In genomic region chr9:68685770-68686169, GRCh38 we compare ENCODE assay signal across 8 cellular contexts. TPM values are rescaled to one million over a fixed set of nuclear protein-coding genes. Genes with fewer than 3 reads are reported as not detected.
DNase-seq lines count a peak whose midpoint lies in the region; ATAC-seq and TF ChIP-seq lines count a peak whose summit lies in the region.

No MANE protein-coding gene starts in this region.

- H3K27ac ChIP-seq in HCT116 (ENCODE audit: low read depth, low read length) (no peak overlapping the region), endodermal cell (ENCODE audit: low read depth, low read length) (no peak overlapping the region), RWPE1 (no peak overlapping the region), neuronal stem cell (replicated peaks; ENCODE audit: low read length) (no peak overlapping the region)

- whole genome bisulfite sequencing in endodermal cell (ENCODE audit: insufficient coverage in 1 of 2, insufficient read length in 1 of 2), 2 experiments = 57 to 79% methylated on average over 2 to 3 of the region's 3 CpGs
- no CpG with 5 or more reads among the region's 3 CpGs for WGBS in neuronal stem cell (ENCODE audit: extremely low coverage in 2 of 2, insufficient read length in 2 of 2, insufficient replicate concordance in 1 of 2), 2 donors

- H3K36me3 ChIP-seq in HCT116 (ENCODE audit: control insufficient read depth in 1 of 2, insufficient read depth in 2 of 2, low read length in 2 of 2) (no peaks in the 10 kb centered on the region), endodermal cell (ENCODE audit: control insufficient read depth, insufficient read depth, low read length) (no peaks in the 10 kb centered on the region), neuronal stem cell (replicated peaks in 1 of 2; ENCODE audit: control insufficient read depth in 2 of 2, insufficient read depth in 2 of 2, low read length in 2 of 2) (no peaks in the 10 kb centered on the region)

- peaks cover 8% of the 10 kb centered on the region for H3K4me1 Mint-ChIP-seq in endodermal cell

- peaks cover 43% of the 10 kb centered on the region for H3K27me3 ChIP-seq in HCT116 (ENCODE audit: insufficient read depth, low read length)
- peaks cover 94% of the 10 kb centered on the region for H3K27me3 ChIP-seq in endodermal cell (ENCODE audit: control insufficient read depth, insufficient read depth, low read length, poor library complexity, severe bottlenecking)
- no peaks in the 10 kb centered on the region for H3K27me3 ChIP-seq in neuronal stem cell (ENCODE audit: control insufficient read depth in 3 of 3, insufficient read depth in 3 of 3, low read depth in 1 of 3, low read length in 3 of 3)

- no peak overlapping the region for H3K4ac ChIP-seq in neuronal stem cell (ENCODE audit: low read length)

- peaks cover 68% of the 10 kb centered on the region for H3K27me3 Mint-ChIP-seq in endodermal cell (ENCODE audit: insufficient read depth)

- no peaks in the 10 kb centered on the region for H3K79me1 ChIP-seq in neuronal stem cell (ENCODE audit: low read depth, low read length)

- peak; percentile 34 for DNase-seq in stimulated activated CD4-positive, alpha-beta T cell treated with anti-CD3 and anti-CD28 coated beads, Interleukin-1b, Interleukin-23, amount 100 ng/mL, for 48 hours
- no peak for DNase-seq in stimulated activated CD4-positive, alpha-beta T cell treated with anti-CD3 and anti-CD28 coated beads, Interleukin-4, amount 100 ng/mL, for 1 hour
- peak; percentile 37 for DNase-seq in HCT116 (ENCODE audit: low read depth, low spot score)
- peak; percentile 50 for DNase-seq in NCI-H146 (lab: John Stamatoyannopoulos, UW)
- DNase-seq in endodermal cell = peak; percentile 77
- DNase-seq in RWPE1 (ENCODE audit: low spot score) = no peak
- DNase-seq in retina = no peak
- DNase-seq in neuronal stem cell (ENCODE audit: low spot score) = no peak

- intact Hi-C loops in HCT116 (cut with micrococcal nuclease) = loop anchor here (5.0 kb wide), 1 partner anchor 103 kb away; no protein-coding TSS in a partner anchor

- H3K27ac Mint-ChIP-seq in endodermal cell = no peak overlapping the region

- no peak overlapping the region for H2AK5ac ChIP-seq in neuronal stem cell (ENCODE audit: low read depth, low read length)

- H3K4me2 ChIP-seq in HCT116 (ENCODE audit: low read length) (no peak overlapping the region), neuronal stem cell (ENCODE audit: insufficient read depth, low read length, poor library complexity, severe bottlenecking) (no peak overlapping the region)

- H3K79me2 ChIP-seq in HCT116 (ENCODE audit: insufficient read depth, low read length) = no peaks in the 10 kb centered on the region

- peaks cover 5% of the 10 kb centered on the region in 2 experiments; a peak in 2 of 4 replicates for H3K4me1 ChIP-seq in HCT116 (ENCODE audit: control insufficient read depth in 1 of 2, insufficient read depth in 2 of 2, low read length in 2 of 2)
- peaks cover 6% of the 10 kb centered on the region for H3K4me1 ChIP-seq in endodermal cell (ENCODE audit: control insufficient read depth, insufficient read depth, low read length)
- peaks cover 3 to 22% of the 10 kb centered on the region in 2 donors for H3K4me1 ChIP-seq in neuronal stem cell (ENCODE audit: control insufficient read depth in 2 of 2, insufficient read depth in 1 of 2, low read depth in 1 of 2, low read length in 2 of 2)

- no peaks in the 10 kb centered on the region for H3K36me3 Mint-ChIP-seq in endodermal cell (ENCODE audit: low read depth)

- TF ChIP-seq RAD21 in HCT116 (IDR thresholded peaks at IDR 0.05; ENCODE audit: low read depth) = peak; percentile 42

- no peak overlapping the region for H4K91ac ChIP-seq in neuronal stem cell (ENCODE audit: low read depth, low read length, poor library complexity)

- no peak overlapping the region for H2BK12ac ChIP-seq in neuronal stem cell (ENCODE audit: low read length)

- peak; percentile 99 for ATAC-seq in HCT116

- no peak for TF ChIP-seq POLR2A in HCT116 (IDR thresholded peaks at IDR 0.05; ENCODE audit: borderline replicate concordance, extremely low read depth, insufficient read depth, insufficient read length)

- H2BK5ac ChIP-seq in neuronal stem cell (ENCODE audit: low read length) = no peak overlapping the region

- no peak overlapping the region for H3K14ac ChIP-seq in neuronal stem cell (ENCODE audit: low read length)

- H3K4me3 Mint-ChIP-seq in endodermal cell = no peak overlapping the region

- no peak overlapping the region for H3K18ac ChIP-seq in neuronal stem cell (ENCODE audit: low read length)

- no peak overlapping the region for H4K8ac ChIP-seq in neuronal stem cell (ENCODE audit: low read depth, low read length)

- peak; percentile 53 to 69 (median 64); a peak in 5 of 6 replicates for TF ChIP-seq CTCF in HCT116 (IDR thresholded peaks at IDR 0.05 in 2 of 3, conservative IDR thresholded peaks at IDR 0.05 in 1 of 3; ENCODE audit: borderline replicate concordance in 1 of 3, insufficient read depth in 1 of 3, low read depth in 2 of 3, low read length in 2 of 3)
- peak; percentile 78 for TF ChIP-seq CTCF in endodermal cell (conservative IDR thresholded peaks at IDR 0.05)
- no peak for TF ChIP-seq CTCF in RWPE1 (conservative IDR thresholded peaks at IDR 0.05; ENCODE audit: low read depth)

- H3K9me3 ChIP-seq in HCT116 (ENCODE audit: control insufficient read depth in 1 of 2, insufficient read depth in 1 of 2, low read depth in 1 of 2, low read length in 2 of 2) (no peaks in the 10 kb centered on the region), endodermal cell (ENCODE audit: control insufficient read depth, low read length) (no peaks in the 10 kb centered on the region), neuronal stem cell (replicated peaks in 1 of 2; ENCODE audit: control insufficient read depth in 2 of 2, insufficient read depth in 1 of 2, low read depth in 1 of 2, low read length in 2 of 2) (no peaks in the 10 kb centered on the region)

- no peak overlapping the region for H2BK120ac ChIP-seq in neuronal stem cell (ENCODE audit: low read depth, low read length)

- H3K9ac ChIP-seq in HCT116 (ENCODE audit: low read length) = no peak overlapping the region
- no peak overlapping the region for H3K9ac ChIP-seq in endodermal cell (ENCODE audit: extremely low read depth, low read length, poor library complexity, severe bottlenecking)
- H3K9ac ChIP-seq in neuronal stem cell (ENCODE audit: low read depth, low read length, poor library complexity) = no peak overlapping the region

- H3K4me3 ChIP-seq in HCT116 (replicated peaks in 1 of 2; ENCODE audit: low read depth in 1 of 2, low read length in 2 of 2) (no peak overlapping the region), endodermal cell (ENCODE audit: low read length) (no peak overlapping the region), neuronal stem cell (ENCODE audit: low read length in 2 of 2) (no peak overlapping the region)

- no peaks in the 10 kb centered on the region for H3K9me3 Mint-ChIP-seq in endodermal cell

- no peaks in the 10 kb centered on the region for H4K20me1 ChIP-seq in HCT116 (ENCODE audit: insufficient read depth)

- no peak overlapping the region for H2BK15ac ChIP-seq in neuronal stem cell (ENCODE audit: low read length)

- no peak overlapping the region for H3K23ac ChIP-seq in neuronal stem cell (ENCODE audit: low read depth, low read length, poor library complexity)

- no TSS peak for BruUV-seq in HCT116 (replicated peaks; lab: Mats Ljungman, UMichigan)

- H2AFZ ChIP-seq in HCT116 (ENCODE audit: low read depth, low read length, poor library complexity, severe bottlenecking) = peak overlapping the region; percentile 55
- no peak overlapping the region for H2AFZ ChIP-seq in neuronal stem cell (ENCODE audit: low read length)

- RAD21 ChIA-PET in HCT116 (lab: Charles Lee; ENCODE audit: low non-redundant PET in 1 of 2, low total read pairs in 2 of 2, uncharacterized antibody in 2 of 2, unreplicated experiment in 2 of 2) = no interaction called here

- CTCF ChIA-PET in HCT116 (lab: Charles Lee) = interaction anchor here (1.0 to 1.2 kb wide), 2 partner anchors 10 to 13 kb away, joined by 4 to 5 read pairs; no protein-coding TSS in a partner anchor
- CTCF ChIA-PET in RWPE1 (lab: Yijun Ruan, JAX) = interaction anchor here (0.7 kb wide), 1 partner anchor 12 kb away, joined by 4 read pairs; no protein-coding TSS in a partner anchor

- no peaks in the 10 kb centered on the region for H3K9me2 ChIP-seq in HCT116 (ENCODE audit: insufficient read depth)

- POLR2A ChIA-PET in HCT116 (lab: Charles Lee) = no interaction called here
- POLR2A ChIA-PET in RWPE1 (lab: Yijun Ruan, JAX; ENCODE audit: low non-redundant PET) = no interaction called here

TF ChIP-seq in HCT116, 20 proteins besides CTCF, POLR2A, EP300 and RAD21 (continues in another document):
- TF ChIP-seq, protein P1, sequence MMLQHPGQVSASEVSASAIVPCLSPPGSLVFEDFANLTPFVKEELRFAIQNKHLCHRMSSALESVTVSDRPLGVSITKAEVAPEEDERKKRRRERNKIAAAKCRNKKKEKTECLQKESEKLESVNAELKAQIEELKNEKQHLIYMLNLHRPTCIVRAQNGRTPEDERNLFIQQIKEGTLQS (IDR thresholded peaks at IDR 0.05) = no peak
- TF ChIP-seq, protein P2, sequence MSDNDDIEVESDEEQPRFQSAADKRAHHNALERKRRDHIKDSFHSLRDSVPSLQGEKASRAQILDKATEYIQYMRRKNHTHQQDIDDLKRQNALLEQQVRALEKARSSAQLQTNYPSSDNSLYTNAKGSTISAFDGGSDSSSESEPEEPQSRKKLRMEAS (IDR thresholded peaks at IDR 0.05) = no peak
- TF ChIP-seq YY1 (IDR thresholded peaks at IDR 0.05; ENCODE audit: extremely low read depth, insufficient replicate concordance, low read depth, low read length) = no peak

RNA-seq across cellular contexts. Expression of gene PIP5K1B, which starts 19.3 kb away (rescaled TPM):
- 0.20 TPM for total RNA-seq in HCT116 (2021; ENCODE audit: unreplicated experiment)
- polyA plus RNA-seq in HCT116 (2012) = not detected in 2 replicates
- 10 to 100 TPM in 1 of 2 donors, 1 to 10 TPM in 1; 8.5 to 10.2 TPM for total RNA-seq in endodermal cell
- polyA plus RNA-seq in endodermal cell (2013, experiment 1 of 2) = 13.3 TPM
- 14.4 TPM for polyA plus RNA-seq in endodermal cell (2013, experiment 2 of 2)
- 2.8 TPM for polyA plus RNA-seq in neuronal stem cell (2013, experiment 1 of 2)
- polyA plus RNA-seq in neuronal stem cell (2013, experiment 2 of 2) = 2.6 TPM

Comparison
In these comparisons a context has a peak if more than half of its experiments do, and no peak if none do; other contexts are left out.
1. DNase-seq: peak in stimulated activated CD4-positive, alpha-beta T cell treated with anti-CD3 and anti-CD28 coated beads, Interleukin-1b, Interleukin-23, amount 100 ng/mL, for 48 hours (single experiment), HCT116 (single experiment), NCI-H146 (single experiment) and endodermal cell (single experiment); none in stimulated activated CD4-positive, alpha-beta T cell treated with anti-CD3 and anti-CD28 coated beads, Interleukin-4, amount 100 ng/mL, for 1 hour (single experiment), RWPE1 (single experiment), retina (single experiment) and neuronal stem cell (single experiment).